ENCODE assay signal across 27 cellular contexts in genomic region chr6:167137881-167138280, GRCh38.
A peak's percentile ranks its signal among the peaks of the same experiment; 100 is the strongest.
DNase-seq lines count a peak whose midpoint lies in the region; ATAC-seq lines count a peak whose summit lies in the region.
"Had no signal": no experiment of that assay in that cellular context is flagged by ENCODE, and none has a peak within 500 bp of the region (broad histone marks: within the 10 kb centered on the region; RNA-seq: fewer than 3 reads in every experiment).

No MANE protein-coding gene starts in this region.

- no peak overlapping the region for H3K4me3 Mint-ChIP-seq in memory B cell
- H3K4me3 Mint-ChIP-seq: activated CD4-positive, alpha-beta T cell treated with anti-CD3 and anti-CD28 coated beads for 36 hours; activated CD8-positive, alpha-beta T cell treated with anti-CD3 and anti-CD28 coated beads, Interleukin-2, amount 10 ng/mL, durations not matched to agents 7 days and 5 days; H9; T-helper 2 cell treated with Interferon-gamma antibody and Interleukin-4, amounts not matched to agents 5 μg/mL and 100 μg/mL, for 36 hours had no signal

- DNase-seq in NCI-H2107 treated with DMSO at 0.1 percent for 48 hours (lab: John Stamatoyannopoulos, UW; ENCODE audit: unreplicated experiment) (peak; percentile 27), NCI-H2107 (lab: John Stamatoyannopoulos, UW) (no peak), NCI-H1092 treated with DMSO at 0.1 percent for 48 hours (lab: John Stamatoyannopoulos, UW) (peak; percentile 36), NCI-H345 (lab: John Stamatoyannopoulos, UW) (peak; percentile 38), memory B cell (ENCODE audit: low spot score in 2 of 2) (no peak), SHP77 treated with DMSO at 0.1 percent for 48 hours (lab: John Stamatoyannopoulos, UW) (no peak)
- DNase-seq: activated CD4-positive, alpha-beta T cell treated with anti-CD3 and anti-CD28 coated beads for 36 hours; activated CD8-positive, alpha-beta T cell treated with anti-CD3 and anti-CD28 coated beads, Interleukin-2, amount 10 ng/mL, durations not matched to agents 7 days and 5 days; activated T-cell treated with anti-CD3 and anti-CD28 coated beads for 4 hours; amygdala; dorsolateral prefrontal cortex; foreskin melanocyte; H9; heart left ventricle; islet precursor cell; left ventricle myocardium inferior; MG63; NCI-H1694; SHP77; stimulated activated CD4-positive, alpha-beta T cell treated with anti-CD3 and anti-CD28 coated beads, Interleukin-2, amount 100 ng/mL, for 48 hours; thyroid gland had no signal

- H3K27ac Mint-ChIP-seq in memory B cell: peak overlapping the region; percentile 90
- H3K27ac Mint-ChIP-seq: activated CD4-positive, alpha-beta T cell treated with anti-CD3 and anti-CD28 coated beads for 36 hours; activated CD8-positive, alpha-beta T cell treated with anti-CD3 and anti-CD28 coated beads, Interleukin-2, amount 10 ng/mL, durations not matched to agents 7 days and 5 days; activated naive CD4-positive, alpha-beta T cell treated with anti-CD3 and anti-CD28 coated beads, Interleukin-2, amount 50 U/mL, for 72 hours; T-helper 2 cell treated with Interferon-gamma antibody and Interleukin-4, amounts not matched to agents 5 μg/mL and 100 μg/mL, for 36 hours had no signal

- peaks cover 50% of the 10 kb centered on the region for H3K4me1 Mint-ChIP-seq in memory B cell

- H3K27me3 Mint-ChIP-seq in memory B cell: no peaks in the 10 kb centered on the region
- H3K27me3 Mint-ChIP-seq: activated CD4-positive, alpha-beta T cell treated with anti-CD3 and anti-CD28 coated beads for 36 hours had no signal

- H3K9me3 Mint-ChIP-seq in memory B cell: no peaks in the 10 kb centered on the region
- H3K9me3 Mint-ChIP-seq: activated naive CD4-positive, alpha-beta T cell treated with anti-CD3 and anti-CD28 coated beads, Interleukin-2, amount 50 U/mL, for 72 hours; H9; T-helper 2 cell treated with Interferon-gamma antibody and Interleukin-4, amounts not matched to agents 5 μg/mL and 100 μg/mL, for 36 hours had no signal

- no peak for ATAC-seq in memory B cell (ENCODE audit: low read depth)
- ATAC-seq in GM18870 (IDR thresholded peaks at IDR 0.05; ENCODE audit: unreplicated experiment): no peak
- ATAC-seq in HG02852 (IDR thresholded peaks at IDR 0.05; ENCODE audit: unreplicated experiment): no peak
- ATAC-seq: activated CD4-positive, alpha-beta T cell treated with anti-CD3 and anti-CD28 coated beads for 36 hours; activated CD8-positive, alpha-beta T cell treated with anti-CD3 and anti-CD28 coated beads, Interleukin-2, amount 10 ng/mL, durations not matched to agents 7 days and 5 days; activated naive CD4-positive, alpha-beta T cell treated with anti-CD3 and anti-CD28 coated beads, Interleukin-2, amount 50 U/mL, for 72 hours; heart left ventricle; Panc1; sciatic nerve had no signal

- peaks cover 32% of the 10 kb centered on the region for H3K36me3 Mint-ChIP-seq in memory B cell
- H3K36me3 Mint-ChIP-seq: activated naive CD4-positive, alpha-beta T cell treated with anti-CD3 and anti-CD28 coated beads, Interleukin-2, amount 50 U/mL, for 72 hours had no signal

Comparison
In these comparisons a context has a peak if more than half of its experiments do, and no peak if none do; other contexts are left out.
1. DNase-seq: peak in NCI-H2107 treated with DMSO at 0.1 percent for 48 hours (single experiment), NCI-H1092 treated with DMSO at 0.1 percent for 48 hours (single experiment) and NCI-H345 (single experiment); none in NCI-H2107 (single experiment), memory B cell (0 of 2) and SHP77 treated with DMSO at 0.1 percent for 48 hours (single experiment).